In genomic region chr1:73778511-73778910, GRCh38 we compare ENCODE assay signal across 21 cellular contexts.
"Had no signal": no experiment of that assay in that cellular context is flagged by ENCODE, and none has a peak within 500 bp of the region (broad histone marks: within the 10 kb centered on the region; RNA-seq: fewer than 3 reads in every experiment).

No MANE protein-coding gene starts in this region.

- H3K27ac ChIP-seq: colonic mucosa, epithelial cell of prostate, gastrocnemius medialis, heart right ventricle, left lung, lower lobe of right lung had no signal

- H3K36me3 ChIP-seq: colonic mucosa, gastrocnemius medialis, heart right ventricle, left lung, lower lobe of right lung had no signal

- DNase-seq: colonic mucosa; cortex of kidney; effector CD8-positive, alpha-beta T cell; effector memory CD8-positive, alpha-beta T cell; endodermal cell; erythroblast; foreskin fibroblast; foreskin melanocyte; gastrocnemius medialis; glutamatergic neuron; head of caudate nucleus; heart right ventricle; hippocampal formation; left cardiac atrium; left lung; left ventricle myocardium superior; lower lobe of right lung; mesenchymal stem cell; mucosa of descending colon; naive B cell had no signal

- H3K4me3 ChIP-seq: colonic mucosa, gastrocnemius medialis, heart right ventricle, left lung, lower lobe of right lung, mucosa of descending colon had no signal

- H3K27me3 ChIP-seq: colonic mucosa, gastrocnemius medialis, heart right ventricle, left lung had no signal

- H3K9me3 ChIP-seq: colonic mucosa, gastrocnemius medialis, heart right ventricle, left lung, lower lobe of right lung, mucosa of descending colon had no signal

- H3K4me1 ChIP-seq: colonic mucosa, gastrocnemius medialis, heart right ventricle, left lung, lower lobe of right lung had no signal
